ENCODE assay signal across 12 cellular contexts in the genomic region with DNA sequence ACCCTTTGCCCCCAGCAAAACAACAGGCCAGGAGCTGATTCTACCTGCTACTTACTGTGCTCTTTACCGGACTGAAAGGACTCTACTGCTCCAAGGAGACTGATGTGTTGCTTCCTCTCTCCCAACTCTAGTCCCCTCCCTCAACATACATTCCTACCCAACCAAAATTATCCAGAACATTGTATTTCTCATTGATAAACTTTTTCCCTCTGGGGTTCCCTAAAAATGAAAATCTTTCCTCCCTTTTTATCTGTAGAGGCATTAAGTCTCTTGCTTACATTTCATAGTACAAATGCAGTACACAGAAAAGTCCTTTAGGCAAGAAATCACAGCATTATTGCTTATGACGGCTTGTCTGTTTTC.
DNase-seq lines count a peak whose midpoint lies in the region; ATAC-seq and TF ChIP-seq lines count a peak whose summit lies in the region.
"Had no signal": no experiment of that assay in that cellular context is flagged by ENCODE, and none has a peak within 500 bp of the region (broad histone marks: within the 10 kb centered on the region; RNA-seq: fewer than 3 reads in every experiment).

No MANE protein-coding gene starts in this region.

- H3K4me3 ChIP-seq in iPS DF 6.9 (ENCODE audit: low read length), result peak overlapping the region; percentile 82; the same call in 1 of the 2 replicates
- peak overlapping the region; percentile 54 for H3K4me3 ChIP-seq in skeletal muscle cell (ENCODE audit: low read depth, low read length)

- H3K36me3 ChIP-seq in iPS DF 6.9 (ENCODE audit: control insufficient read depth, insufficient read depth, low read length), result no peaks in the 10 kb centered on the region

- DNase-seq in NCI-H510A treated with DMSO at 0.1 percent for 48 hours (lab: John Stamatoyannopoulos, UW) (peak; percentile 22), NCI-H510A (lab: John Stamatoyannopoulos, UW) (no peak), iPS DF 6.9 (ENCODE audit: low read depth, low spot score) (no peak), skeletal muscle cell (ENCODE audit: low read depth) (no peak), posterior cingulate gyrus (no peak), NCI-H2196 treated with DMSO at 0.1 percent for 48 hours (lab: John Stamatoyannopoulos, UW; ENCODE audit: unreplicated experiment) (no peak), NCI-H345 treated with DMSO at 0.1 percent for 48 hours (lab: John Stamatoyannopoulos, UW; ENCODE audit: unreplicated experiment) (no peak)
- DNase-seq: activated CD4-positive, alpha-beta T cell treated with anti-CD3 and anti-CD28 coated beads, Interleukin-2, amount 50 U/mL, for 4 hours; SIG-M5; stimulated activated CD4-positive, alpha-beta T cell treated with anti-CD3 and anti-CD28 coated beads, Interleukin-1b, Interleukin-23, amount 100 ng/mL, for 48 hours had no signal

- H3K27me3 ChIP-seq in iPS DF 6.9 (ENCODE audit: control insufficient read depth, insufficient read depth, low read length), result no peaks in the 10 kb centered on the region
- H3K27me3 ChIP-seq: testis had no signal

- H3K9me3 ChIP-seq in iPS DF 6.9 (ENCODE audit: control insufficient read depth, insufficient read depth, low read length), result no peaks in the 10 kb centered on the region
- H3K9me3 ChIP-seq: testis had no signal

- intact Hi-C loops in posterior cingulate gyrus (cut with DNase I), result loop anchor here (1.0 to 5.0 kb wide), 2 partner anchors 246 to 348 kb away; no protein-coding TSS in a partner anchor

- H3K27ac ChIP-seq in iPS DF 6.9 (ENCODE audit: low read length), result no peak overlapping the region
- H3K27ac ChIP-seq: testis had no signal

- WGBS in iPS DF 6.9 (ENCODE audit: insufficient coverage, insufficient read length), result no CpG with 5 or more reads among the region's 2 CpGs

- peak; percentile 33 for ATAC-seq in SK-N-SH treated with all-trans-retinoic acid at 6 μM for 48 hours

- peaks cover 2% of the 10 kb centered on the region; the same call in 1 of the 2 replicates for H3K4me1 ChIP-seq in iPS DF 6.9 (ENCODE audit: control insufficient read depth, insufficient read depth, low read length)

TF ChIP-seq in SK-N-SH treated with all-trans-retinoic acid at 6 μM for 48 hours, 23 proteins besides CTCF, POLR2A, EP300 and RAD21:
- TF ChIP-seq CSDC2 (CRISPR knock-in tag; IDR thresholded peaks at IDR 0.05) (no peak), POU6F1 (CRISPR knock-in tag; IDR thresholded peaks at IDR 0.05; ENCODE audit: borderline replicate concordance, low read depth) (no peak), TOX (CRISPR knock-in tag; IDR thresholded peaks at IDR 0.05; ENCODE audit: borderline replicate concordance) (no peak)
TF ChIP-seq in SK-N-SH treated with all-trans-retinoic acid at 6 μM for 48 hours: peak in this region for 0.
